In the genomic region with DNA sequence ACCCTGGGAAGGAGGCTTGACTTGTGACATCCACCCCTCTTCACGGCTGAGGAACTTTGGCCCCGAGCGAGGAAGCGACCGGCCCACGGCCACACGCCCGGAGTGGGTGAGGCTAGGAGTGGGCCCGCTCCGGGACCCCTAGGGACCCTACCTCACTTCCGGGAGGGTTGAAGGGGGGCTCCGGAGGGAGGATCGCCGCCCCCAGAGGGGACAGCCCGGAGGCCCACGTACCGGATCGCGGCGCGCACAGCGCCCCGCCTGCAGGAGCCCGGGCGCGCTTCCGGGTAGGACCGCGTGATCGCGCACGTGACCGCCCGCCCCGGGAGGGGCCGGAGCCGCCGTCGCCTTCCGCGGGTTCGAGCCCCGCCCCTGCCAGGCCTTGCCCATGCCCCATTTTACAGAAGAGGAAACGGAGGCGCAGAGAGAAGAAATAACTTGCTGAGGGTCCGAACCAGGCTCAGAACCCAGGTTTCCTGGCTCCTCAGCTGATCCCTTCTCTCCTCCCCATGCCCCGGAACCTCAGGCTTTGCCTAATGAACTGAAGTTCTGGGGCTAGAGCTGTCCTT, we compare ENCODE assay signal across 8 cellular contexts. TPM values are rescaled to one million over a fixed set of nuclear protein-coding genes. Genes with fewer than 3 reads are reported as not detected.
DNase-seq lines count a peak whose midpoint lies in the region; ATAC-seq and TF ChIP-seq lines count a peak whose summit lies in the region.

A gene (minus strand): TSS at position 280 of the 566 bp plus-strand sequence. CDS start 3,695 bp downstream, outside the sequence.

- H3K36me3 ChIP-seq in DND-41 (ENCODE audit: insufficient read depth, low read length) (peaks cover 36% of the 10 kb centered on the region), SU-DHL-6 (ENCODE audit: low read length) (peaks cover 4% of the 10 kb centered on the region; the same call in 1 of the 2 replicates), adipocyte (ENCODE audit: control insufficient read depth, insufficient read depth, low read length, severe bottlenecking) (peaks cover 30% of the 10 kb centered on the region), heart right ventricle (peaks cover 0 to 37% (median 0%) of the 10 kb centered on the region in 9 donors), prostate gland (no peaks in the 10 kb centered on the region), upper lobe of right lung (peaks cover 27% of the 10 kb centered on the region)

- H3K4me3 ChIP-seq in DND-41 (ENCODE audit: low read depth in 1 of 2, low read length in 2 of 2) (peak within 1 kb of the TSS; percentile 70 to 99), SU-DHL-6 (ENCODE audit: insufficient read depth, low read length, poor library complexity, severe bottlenecking) (peak within 1 kb of the TSS; percentile 88), adipocyte (ENCODE audit: low read length) (peak within 1 kb of the TSS; percentile 82), heart right ventricle (peak within 1 kb of the TSS; percentile 53 to 86 (median 70)), prostate gland (peak within 1 kb of the TSS; percentile 61 to 74), upper lobe of right lung (peak within 1 kb of the TSS; percentile 91)

- peak within 1 kb of the TSS; percentile 85 for H3K4me2 ChIP-seq in DND-41 (ENCODE audit: insufficient read depth, low read length)
- H3K4me2 ChIP-seq in SU-DHL-6 (ENCODE audit: low read depth, low read length, poor library complexity, severe bottlenecking), result peak within 1 kb of the TSS; percentile 61

- ATAC-seq in DND-41 (ENCODE audit: insufficient read depth, low read depth) (peak; percentile 94), GM21515 (IDR thresholded peaks at IDR 0.05; ENCODE audit: unreplicated experiment) (peak; percentile 89), heart right ventricle (peak; percentile 96 to 98 (median 97)), upper lobe of right lung (peak; percentile 95)

- H3K9me3 ChIP-seq in DND-41 (ENCODE audit: insufficient read depth, low read length, severe bottlenecking) (no peaks in the 10 kb centered on the region), SU-DHL-6 (ENCODE audit: insufficient read depth, low read length) (no peaks in the 10 kb centered on the region), adipocyte (ENCODE audit: control insufficient read depth, low read length) (no peaks in the 10 kb centered on the region), heart right ventricle (no peaks in the 10 kb centered on the region), prostate gland (no peaks in the 10 kb centered on the region), upper lobe of right lung (no peaks in the 10 kb centered on the region)

- H3K4me1 ChIP-seq in DND-41 (ENCODE audit: insufficient read depth, low read length) (peaks cover 32% of the 10 kb centered on the region), adipocyte (ENCODE audit: control insufficient read depth, insufficient read depth, low read length) (peaks cover 11% of the 10 kb centered on the region), heart right ventricle (peaks cover 0 to 23% (median 6%) of the 10 kb centered on the region in 9 donors), prostate gland (replicated peaks) (no peaks in the 10 kb centered on the region), upper lobe of right lung (no peaks in the 10 kb centered on the region)

- no peaks in the 10 kb centered on the region; the same call in 1 of the 2 replicates for H4K20me1 ChIP-seq in DND-41 (ENCODE audit: insufficient read depth, low read length)
- no peaks in the 10 kb centered on the region for H4K20me1 ChIP-seq in SU-DHL-6 (ENCODE audit: low read depth, low read length)

- 2 to 3% methylated on average over 47 of the region's 47 CpGs for WGBS in heart right ventricle, 2 donors
- WGBS in prostate gland, result 2% methylated on average over 47 of the region's 47 CpGs

- H3K9ac ChIP-seq in DND-41 (ENCODE audit: low read depth, low read length) (peak within 1 kb of the TSS; percentile 84), SU-DHL-6 (ENCODE audit: low read length) (peak within 1 kb of the TSS; percentile 89), adipocyte (ENCODE audit: low read length) (peak within 1 kb of the TSS; percentile 87)

- H3K79me2 ChIP-seq in DND-41 (ENCODE audit: insufficient read depth, low read length), result peaks cover 31% of the 10 kb centered on the region
- peaks cover 21% of the 10 kb centered on the region; the same call in 1 of the 2 replicates for H3K79me2 ChIP-seq in SU-DHL-6 (ENCODE audit: insufficient read depth, low read length)

- no peaks in the 10 kb centered on the region for H3F3A ChIP-seq in SU-DHL-6 (ENCODE audit: insufficient read depth)

- TF ChIP-seq CTCF in DND-41 (IDR thresholded peaks at IDR 0.05; ENCODE audit: borderline replicate concordance, extremely low read depth, low read length, poor library complexity, severe bottlenecking) (peak; percentile 7), SU-DHL-6 (IDR thresholded peaks at IDR 0.05; ENCODE audit: insufficient read depth, low read length, poor library complexity, severe bottlenecking) (no peak), heart right ventricle (IDR thresholded peaks at IDR 0.05) (peak in 1 of 9 donors; percentile 30), prostate gland (IDR thresholded peaks at IDR 0.05) (peak in 2 of 4 experiments; percentile 27 to 38), upper lobe of right lung (IDR thresholded peaks at IDR 0.05) (no peak)

- H3K27ac ChIP-seq in DND-41 (ENCODE audit: low read length), result peak within 1 kb of the TSS; percentile 93
- H3K27ac ChIP-seq in SU-DHL-6 (ENCODE audit: low read depth, low read length), result peak within 1 kb of the TSS; percentile 74
- H3K27ac ChIP-seq in heart right ventricle, result peak within 1 kb of the TSS; percentile 70 to 93 (median 89)
- peak within 1 kb of the TSS; percentile 81 to 85 for H3K27ac ChIP-seq in prostate gland
- peak within 1 kb of the TSS; percentile 91 for H3K27ac ChIP-seq in upper lobe of right lung

- H2AFZ ChIP-seq in DND-41 (ENCODE audit: low read depth, low read length), result peak within 1 kb of the TSS; percentile 100
- peak within 1 kb of the TSS; percentile 99 for H2AFZ ChIP-seq in SU-DHL-6 (ENCODE audit: low read depth, low read length, severe bottlenecking)

- intact Hi-C loops in heart right ventricle (cut with DNase I), result loop anchor here in 1 of 10 donors (1.0 kb wide), 1 partner anchor 32 kb away; no protein-coding TSS in a partner anchor
- intact Hi-C loops in prostate gland (cut with DNase I), result no loop called here
- intact Hi-C loops in upper lobe of right lung (cut with DNase I), result no loop called here

- peaks cover 5% of the 10 kb centered on the region for H3K27me3 ChIP-seq in DND-41 (ENCODE audit: insufficient read depth, low read length, poor library complexity)
- H3K27me3 ChIP-seq in SU-DHL-6 (ENCODE audit: low read length), result no peaks in the 10 kb centered on the region
- H3K27me3 ChIP-seq in adipocyte (replicated peaks; ENCODE audit: control insufficient read depth, insufficient read depth, low read length), result no peaks in the 10 kb centered on the region
- peaks cover 0 to 4% (median 0%) of the 10 kb centered on the region in 7 donors for H3K27me3 ChIP-seq in heart right ventricle
- no peaks in the 10 kb centered on the region for H3K27me3 ChIP-seq in prostate gland (replicated peaks; ENCODE audit: insufficient read depth)
- H3K27me3 ChIP-seq in upper lobe of right lung, result no peaks in the 10 kb centered on the region

- peak; percentile 88 for DNase-seq in DND-41
- DNase-seq in HuH-7 (ENCODE audit: low spot score), result peak; percentile 77
- DNase-seq in adipocyte (ENCODE audit: low read depth), result peak; percentile 89
- DNase-seq in heart right ventricle, result peak; percentile 79 to 87
- peak; percentile 67 for DNase-seq in prostate gland (ENCODE audit: low spot score)
- DNase-seq in upper lobe of right lung, result peak; percentile 94

- TF ChIP-seq POLR2A in prostate gland (IDR thresholded peaks at IDR 0.05), result peak; percentile 90

- no peaks in the 10 kb centered on the region for H3K9me2 ChIP-seq in SU-DHL-6 (replicated peaks; ENCODE audit: insufficient read depth, low read length)

RNA-seq across cellular contexts. Expression of the gene that starts here (rescaled TPM):
- total RNA-seq in heart right ventricle (10 to 100 TPM; 21.2 to 54.3 (median 33.4) TPM), prostate gland (10 to 100 TPM; 59.9 to 93.6 TPM), upper lobe of right lung (77.7 TPM)
- polyA plus RNA-seq in heart right ventricle, result 10 to 100 TPM; 26.9 to 39.4 TPM

Comparison
In these comparisons a context has a peak if more than half of its experiments do, and no peak if none do; other contexts are left out.
1. Peak in every context shown above with its lines: DNase-seq, ATAC-seq, H3K4me3 ChIP-seq and H3K27ac ChIP-seq.